2 cellular contexts compared by ENCODE assay signal in genomic region chr2:18378020-18378653, GRCh38.
TF ChIP-seq lines count a peak whose summit lies in the region.

No MANE protein-coding gene starts in this region.

TF ChIP-seq in Ishikawa, 13 proteins besides CTCF, POLR2A, EP300 and RAD21 (continued from another document):
- TF ChIP-seq MAX (IDR thresholded peaks at IDR 0.05) = no peak
- no peak for TF ChIP-seq ZBTB7A (IDR thresholded peaks at IDR 0.05; ENCODE audit: low read depth)
- TF ChIP-seq TCF12 (IDR thresholded peaks at IDR 0.05; ENCODE audit: low read depth) = no peak

TF ChIP-seq in H1, 55 proteins besides CTCF, POLR2A, EP300 and RAD21 (continued from another document):
- TF ChIP-seq CHD7 (IDR thresholded peaks at IDR 0.05; ENCODE audit: insufficient replicate concordance, low read length) (no peak), HDAC6 (IDR thresholded peaks at IDR 0.05; ENCODE audit: low read depth, low read length) (no peak), E2F6 (IDR thresholded peaks at IDR 0.05) (no peak), ZNF274 (IDR thresholded peaks at IDR 0.05; ENCODE audit: borderline replicate concordance, extremely low read depth, low read length) (no peak), SRF (IDR thresholded peaks at IDR 0.05; ENCODE audit: low read depth, low read length) (no peak), PHF8 (conservative IDR thresholded peaks at IDR 0.05; ENCODE audit: low read depth, low read length) (no peak), CREB1 (IDR thresholded peaks at IDR 0.05) (no peak), TAF1 (IDR thresholded peaks at IDR 0.05; ENCODE audit: low read depth, low read length) (no peak), MAFK (IDR thresholded peaks at IDR 0.05; ENCODE audit: low read depth, low read length) (no peak), BCL11A (IDR thresholded peaks at IDR 0.05; ENCODE audit: low read depth in 2 of 2, low read length in 2 of 2) (no peak), ASH2L (IDR thresholded peaks at IDR 0.05; ENCODE audit: low read length) (no peak), CBX8 (IDR thresholded peaks at IDR 0.05; ENCODE audit: borderline replicate concordance, low read depth, low read length) (no peak)
